ENCODE assay signal across 8 cellular contexts in the genomic region with DNA sequence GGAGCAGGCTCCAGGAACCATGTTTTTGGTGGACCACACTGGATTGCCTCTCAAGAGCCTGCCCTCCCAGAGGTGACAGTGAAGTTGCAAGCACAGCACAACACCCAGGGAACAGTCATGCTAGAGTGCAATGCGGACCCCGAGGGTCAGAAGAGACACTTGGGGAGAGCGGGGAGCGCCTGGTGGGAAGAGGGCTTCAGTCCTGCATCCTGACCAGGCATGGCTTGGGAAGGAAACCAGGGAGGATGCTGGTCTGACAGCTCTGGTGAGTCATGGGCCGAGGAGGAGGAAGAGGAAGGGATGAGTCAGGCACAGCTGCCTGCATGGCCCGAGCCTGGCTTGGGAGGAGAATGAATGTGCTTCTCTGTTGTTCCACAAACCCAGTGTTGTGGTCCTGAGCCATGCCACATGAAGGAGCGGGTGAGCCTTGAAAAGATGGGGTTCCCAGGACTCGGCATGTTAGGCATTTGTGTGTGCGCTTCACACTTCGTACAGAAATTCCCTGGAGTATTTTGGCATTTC. TPM values are rescaled to one million over a fixed set of nuclear protein-coding genes. Genes with fewer than 3 reads are reported as not detected.
DNase-seq lines count a peak whose midpoint lies in the region; ATAC-seq and TF ChIP-seq lines count a peak whose summit lies in the region.

No MANE protein-coding gene starts in this region.

- H3K4me1 Mint-ChIP-seq in activated naive CD4-positive, alpha-beta T cell treated with anti-CD3 and anti-CD28 coated beads for 36 hours (ENCODE audit: low read depth), result peaks cover 23% of the 10 kb centered on the region

- no peaks in the 10 kb centered on the region for H3K9me3 Mint-ChIP-seq in activated naive CD4-positive, alpha-beta T cell treated with anti-CD3 and anti-CD28 coated beads for 36 hours

- H3K36me3 ChIP-seq in uterus, result no peaks in the 10 kb centered on the region

- no peak overlapping the region for H3K4me3 Mint-ChIP-seq in activated naive CD4-positive, alpha-beta T cell treated with anti-CD3 and anti-CD28 coated beads for 36 hours

- no peak overlapping the region for H3K4me3 ChIP-seq in uterus

- ATAC-seq in GM19328 (IDR thresholded peaks at IDR 0.05; ENCODE audit: unreplicated experiment), result no peak

- H3K36me3 Mint-ChIP-seq in activated naive CD4-positive, alpha-beta T cell treated with anti-CD3 and anti-CD28 coated beads for 36 hours (ENCODE audit: low read depth), result no peaks in the 10 kb centered on the region

- H3K27me3 ChIP-seq in uterus, result no peaks in the 10 kb centered on the region

- peak overlapping the region; percentile 68 for H3K27ac Mint-ChIP-seq in activated naive CD4-positive, alpha-beta T cell treated with anti-CD3 and anti-CD28 coated beads for 36 hours

- no peak for TF ChIP-seq CTCF in uterus (IDR thresholded peaks at IDR 0.05)
- TF ChIP-seq CTCF in GM13976 (IDR thresholded peaks at IDR 0.05; ENCODE audit: borderline replicate concordance, control extremely low read depth, extremely low read depth, insufficient read depth, missing control alignments), result no peak

- peak; percentile 96 for DNase-seq in Daoy (ENCODE audit: low read depth)
- peak; percentile 20 for DNase-seq in OCI-M2 (lab: John Stamatoyannopoulos, UW; ENCODE audit: unreplicated experiment)
- peak; percentile 86 for DNase-seq in activated naive CD4-positive, alpha-beta T cell treated with anti-CD3 and anti-CD28 coated beads for 36 hours
- DNase-seq in head of caudate nucleus, result peak; percentile 73 to 98 (median 89)
- DNase-seq in pons (ENCODE audit: low spot score), result peak; percentile 96
- peak; percentile 84 to 94 for DNase-seq in uterus
- no peak for DNase-seq in GM13976 (ENCODE audit: low spot score)

- H3K9me3 ChIP-seq in uterus, result no peaks in the 10 kb centered on the region

- intact Hi-C loops in activated naive CD4-positive, alpha-beta T cell treated with anti-CD3 and anti-CD28 coated beads for 36 hours (cut with micrococcal nuclease), result loop anchor here (1.0 to 2.0 kb wide), 3 partner anchors 18 to 136 kb away; a partner anchor contains a TSS
- intact Hi-C loops in head of caudate nucleus (cut with DNase I), result no loop called here
- intact Hi-C loops in uterus (cut with DNase I; ENCODE audit: low total_unique reads), result loop anchor here (10.0 kb wide), 1 partner anchor 48 kb away; a partner anchor contains a TSS

- CTCF ChIA-PET in activated naive CD4-positive, alpha-beta T cell treated with anti-CD3 and anti-CD28 coated beads for 36 hours (lab: Charles Lee), result interaction anchor here (0.9 to 2.6 kb wide), 2 partner anchors 9 to 10 kb away, joined by 3 to 27 read pairs; no protein-coding TSS in a partner anchor

- H3K4me1 ChIP-seq in uterus, result peaks cover 22 to 38% of the 10 kb centered on the region in 2 donors

- in situ Hi-C loops in GM13976 (cut with MboI; ENCODE audit: low sequenced_read_pairs, unreplicated experiment), result no loop called here

- peak in 1 of 2 donors; percentile 21 for TF ChIP-seq POLR2A in uterus (IDR thresholded peaks at IDR 0.05)

- peak overlapping the region; percentile 96 to 97 for H3K27ac ChIP-seq in uterus

- no peaks in the 10 kb centered on the region for H3K27me3 Mint-ChIP-seq in activated naive CD4-positive, alpha-beta T cell treated with anti-CD3 and anti-CD28 coated beads for 36 hours (ENCODE audit: low read depth)

RNA-seq across cellular contexts. Expression of a gene that starts 29.5 kb away (rescaled TPM):
- not detected in 2 replicates for total RNA-seq in Daoy (2014; rRNA removed; shearing (Covaris generic))
- total RNA-seq in activated naive CD4-positive, alpha-beta T cell treated with anti-CD3 and anti-CD28 coated beads for 36 hours, result under 1 TPM in 1 of 2 experiments, not detected in 1; 0.26 TPM
- total RNA-seq in uterus, result under 1 TPM in 2 of 4 donors, not detected in 2; 0.43 to 0.48 TPM

RNA-seq across cellular contexts. Expression of a gene that starts 41.1 kb away (rescaled TPM):
- not detected in 2 replicates for total RNA-seq in Daoy (2014; rRNA removed; shearing (Covaris generic))
- not detected for total RNA-seq in activated naive CD4-positive, alpha-beta T cell treated with anti-CD3 and anti-CD28 coated beads for 36 hours
- total RNA-seq in uterus, result 1 to 10 TPM in 2 of 4 donors, under 1 TPM in 2; 0.26 to 2.5 (median 0.97) TPM

RNA-seq across cellular contexts. Expression of a gene that starts 44.4 kb away (rescaled TPM):
- 8.2 and 8.3 TPM in 2 replicates for total RNA-seq in Daoy (2014; rRNA removed; shearing (Covaris generic))
- 1 to 10 TPM in 1 of 2 experiments, under 1 TPM in 1; 0.86 to 1.3 TPM for total RNA-seq in activated naive CD4-positive, alpha-beta T cell treated with anti-CD3 and anti-CD28 coated beads for 36 hours
- 10 to 100 TPM in 1 of 4 donors, 1 to 10 TPM in 2, under 1 TPM in 1; 0.29 to 25.9 (median 6.7) TPM for total RNA-seq in uterus

RNA-seq across cellular contexts. Expression of a gene that starts 44.9 kb away (rescaled TPM):
- total RNA-seq in Daoy (2014; rRNA removed; shearing (Covaris generic)), result 53.3 and 70.5 TPM in 2 replicates
- total RNA-seq in activated naive CD4-positive, alpha-beta T cell treated with anti-CD3 and anti-CD28 coated beads for 36 hours, result 10 to 100 TPM; 95.0 to 95.6 TPM
- 10 to 100 TPM; 44.6 to 87.7 (median 73.7) TPM for total RNA-seq in uterus

RNA-seq across cellular contexts. Expression of a gene that starts 46.4 kb away (rescaled TPM):
- total RNA-seq in Daoy (2014; rRNA removed; shearing (Covaris generic)), result not detected in 2 replicates
- not detected for total RNA-seq in activated naive CD4-positive, alpha-beta T cell treated with anti-CD3 and anti-CD28 coated beads for 36 hours
- total RNA-seq in uterus, result not detected
